ENCODE assay signal across 1 cellular context in genomic region chr13:108217307-108218043, GRCh38.
TF ChIP-seq lines count a peak whose summit lies in the region.

No MANE protein-coding gene starts in this region.

TF ChIP-seq in HCT116, 20 proteins besides CTCF, POLR2A, EP300 and RAD21:
- TF ChIP-seq SIN3A (IDR thresholded peaks at IDR 0.05; ENCODE audit: low read depth) = peak; percentile 5; the same call in 1 of the 2 replicates
